In the genomic region with DNA sequence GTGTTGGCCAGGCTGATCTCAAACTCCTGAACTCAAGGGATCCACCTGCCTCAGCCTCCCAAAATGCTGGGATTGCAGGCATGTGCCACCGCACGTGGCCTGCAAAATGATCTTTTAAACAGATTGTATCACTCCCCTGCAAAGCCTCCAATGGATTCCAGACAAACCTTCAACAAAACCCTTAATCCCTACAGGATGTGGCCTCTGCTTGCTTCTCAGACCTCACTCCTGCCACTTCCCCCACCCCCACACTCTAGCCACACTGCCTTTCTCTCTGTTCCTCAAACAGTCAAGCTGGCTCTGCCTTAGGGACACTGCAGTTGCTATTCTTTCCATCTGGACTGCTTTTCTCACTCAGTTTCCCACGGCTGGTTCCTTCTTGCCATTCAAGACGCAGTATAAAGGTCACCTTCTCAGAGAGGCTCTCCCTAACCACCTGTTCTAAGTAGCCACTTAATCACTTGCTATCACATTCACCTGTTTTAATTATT, we compare ENCODE assay signal across 8 cellular contexts.
DNase-seq lines count a peak whose midpoint lies in the region; ATAC-seq lines count a peak whose summit lies in the region.

No MANE protein-coding gene starts in this region.

- H3K4me1 ChIP-seq in duodenal mucosa (ENCODE audit: control insufficient read depth in 1 of 2, insufficient read depth in 2 of 2, low read length in 2 of 2), result peaks cover 31 to 35% of the 10 kb centered on the region in 2 donors

- no peaks in the 10 kb centered on the region for H3K36me3 ChIP-seq in duodenal mucosa (ENCODE audit: control insufficient read depth in 1 of 2, insufficient read depth in 2 of 2, low read length in 2 of 2)

- peak overlapping the region; percentile 73 for H3K27ac ChIP-seq in duodenal mucosa (ENCODE audit: low read depth, low read length)

- ATAC-seq in HG03045 (IDR thresholded peaks at IDR 0.05; ENCODE audit: unreplicated experiment) (no peak), GM21526 (IDR thresholded peaks at IDR 0.05; ENCODE audit: low FRiP score, unreplicated experiment) (no peak)

- H3K27me3 ChIP-seq in duodenal mucosa (ENCODE audit: control insufficient read depth in 1 of 2, insufficient read depth in 2 of 2, low read length in 2 of 2), result no peaks in the 10 kb centered on the region

- peak; percentile 12 for DNase-seq in stimulated activated CD4-positive, alpha-beta T cell treated with anti-CD3 and anti-CD28 coated beads, Interleukin-15, amount 100 ng/mL, for 24 hours
- no peak for DNase-seq in stimulated activated CD4-positive, alpha-beta T cell treated with anti-CD3 and anti-CD28 coated beads, Interleukin-2, amount 100 ng/mL, for 48 hours
- peak; percentile 24 for DNase-seq in NAMALWA (ENCODE audit: low spot score)
- peak; percentile 49 for DNase-seq in skeletal muscle cell (ENCODE audit: low read depth)
- DNase-seq in stimulated activated CD4-positive, alpha-beta T cell treated with anti-CD3 and anti-CD28 coated beads, Interleukin-4, amount 100 ng/mL, for 24 hours, result no peak

- H3K9me3 ChIP-seq in duodenal mucosa (ENCODE audit: control insufficient read depth in 1 of 2, low read length in 2 of 2), result no peaks in the 10 kb centered on the region

- H3K4me3 ChIP-seq in duodenal mucosa (ENCODE audit: low read depth in 1 of 2, low read length in 2 of 2) (peak overlapping the region in 1 of 2 donors; percentile 17), skeletal muscle cell (ENCODE audit: low read depth, low read length) (no peak overlapping the region)

- H3K9ac ChIP-seq in duodenal mucosa (ENCODE audit: low read depth in 1 of 2, low read length in 2 of 2), result peak overlapping the region in 1 of 2 donors; percentile 44

Comparison
In these comparisons a context has a peak if more than half of its experiments do, and no peak if none do; other contexts are left out.
1. DNase-seq: peak in stimulated activated CD4-positive, alpha-beta T cell treated with anti-CD3 and anti-CD28 coated beads, Interleukin-15, amount 100 ng/mL, for 24 hours (single experiment), NAMALWA (single experiment) and skeletal muscle cell (single experiment); none in stimulated activated CD4-positive, alpha-beta T cell treated with anti-CD3 and anti-CD28 coated beads, Interleukin-2, amount 100 ng/mL, for 48 hours (0 of 2) and stimulated activated CD4-positive, alpha-beta T cell treated with anti-CD3 and anti-CD28 coated beads, Interleukin-4, amount 100 ng/mL, for 24 hours (single experiment).